20 cellular contexts compared by ENCODE assay signal in the genomic region with DNA sequence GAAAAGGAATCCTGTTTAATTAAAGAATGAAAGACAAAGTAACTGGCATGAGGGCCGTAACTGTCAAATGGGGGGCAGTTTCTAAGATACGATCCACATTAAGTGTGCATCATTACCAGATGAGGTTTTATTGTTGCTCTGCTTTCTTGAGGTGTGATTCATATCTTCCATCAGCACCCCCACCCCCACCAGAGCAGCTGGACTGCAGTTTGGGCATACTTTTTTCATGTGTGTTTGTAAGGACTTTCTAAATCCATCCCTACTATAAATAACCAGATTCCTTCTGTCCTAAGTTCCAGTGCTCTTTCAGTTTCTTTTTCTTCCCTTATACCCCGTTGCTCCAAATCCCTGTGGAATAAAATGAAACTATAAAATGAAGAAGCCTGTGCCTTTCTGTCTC.
A peak's percentile ranks its signal among the peaks of the same experiment; 100 is the strongest.
DNase-seq lines count a peak whose midpoint lies in the region; ATAC-seq and TF ChIP-seq lines count a peak whose summit lies in the region.
"Had no signal": no experiment of that assay in that cellular context is flagged by ENCODE, and none has a peak within 500 bp of the region (broad histone marks: within the 10 kb centered on the region; RNA-seq: fewer than 3 reads in every experiment).

No MANE protein-coding gene starts in this region.

- H3K4me3 ChIP-seq in ACC112 (ENCODE audit: low read depth, low read length) (peak overlapping the region; percentile 44), kidney epithelial cell (ENCODE audit: low read depth, low read length) (no peak overlapping the region)
- H3K4me3 ChIP-seq: A549, hepatocyte, ovary, thyroid gland had no signal

- no peaks in the 10 kb centered on the region for H3K4me1 ChIP-seq in ACC112 (ENCODE audit: control insufficient read depth, insufficient read depth, low read length, unreplicated experiment)
- H3K4me1 ChIP-seq: A549, sigmoid colon, thyroid gland had no signal

- peak; percentile 18 for DNase-seq in H4 (ENCODE audit: low spot score)
- peak; percentile 36 for DNase-seq in astrocyte of the hippocampus (ENCODE audit: low read depth, low spot score)
- peak; percentile 10 for DNase-seq in kidney epithelial cell (ENCODE audit: low read depth)
- no peak for DNase-seq in C1 segment of cervical spinal cord (lab: John Stamatoyannopoulos, UW)
- DNase-seq in globus pallidus (ENCODE audit: low spot score), result no peak
- DNase-seq: activated CD4-positive, alpha-beta memory T cell treated with anti-CD3 and anti-CD28 coated beads for 36 hours; activated T-cell treated with anti-CD3 and anti-CD28 coated beads, Interleukin-2, amount 50 U/mL, for 72 hours; GF-D8; NCI-H1694 treated with DMSO at 0.1 percent for 48 hours; NCI-H446 treated with DMSO at 0.1 percent for 48 hours; ovary; sigmoid colon; SK-N-SH; stimulated activated CD4-positive, alpha-beta T cell treated with anti-CD3 and anti-CD28 coated beads, Interleukin-4, amount 100 ng/mL, for 24 hours; thyroid gland had no signal

- H3K36me3 ChIP-seq in ACC112 (ENCODE audit: insufficient read depth, low read length) (no peaks in the 10 kb centered on the region), kidney epithelial cell (ENCODE audit: control insufficient read depth, insufficient read depth, low read length) (no peaks in the 10 kb centered on the region)
- H3K36me3 ChIP-seq: ovary, sigmoid colon, thyroid gland had no signal

- H2AFZ ChIP-seq in ACC112 (ENCODE audit: low read length, unreplicated experiment), result no peak overlapping the region
- H2AFZ ChIP-seq: hepatocyte had no signal

- ATAC-seq in GM21423 (IDR thresholded peaks at IDR 0.05; ENCODE audit: unreplicated experiment), result no peak
- ATAC-seq in GM18498 (IDR thresholded peaks at IDR 0.05; ENCODE audit: unreplicated experiment), result no peak
- ATAC-seq: A549; activated T-cell treated with anti-CD3 and anti-CD28 coated beads, Interleukin-2, amount 50 U/mL, for 72 hours had no signal

- H3K79me2 ChIP-seq in ACC112 (ENCODE audit: control insufficient read depth, insufficient read depth, low read length, unreplicated experiment), result no peaks in the 10 kb centered on the region
- H3K79me2 ChIP-seq: hepatocyte had no signal

- H3K27ac ChIP-seq in ACC112 (ENCODE audit: low read depth, low read length), result no peak overlapping the region
- H3K27ac ChIP-seq: A549, hepatocyte, ovary, sigmoid colon, thyroid gland had no signal

- TF ChIP-seq CTCF in kidney epithelial cell (IDR thresholded peaks at IDR 0.05; ENCODE audit: insufficient read depth, low read length, poor library complexity, severe bottlenecking), result no peak

- H3K27me3 ChIP-seq in ACC112 (ENCODE audit: insufficient read depth, low read length) (peaks cover 18% of the 10 kb centered on the region), kidney epithelial cell (ENCODE audit: control insufficient read depth, insufficient read depth, low read length) (no peaks in the 10 kb centered on the region)
- H3K27me3 ChIP-seq: hepatocyte, ovary, sigmoid colon, thyroid gland had no signal

Comparison
In these comparisons a context has a peak if more than half of its experiments do, and no peak if none do; other contexts are left out.
1. DNase-seq: peak in H4 (single experiment), astrocyte of the hippocampus (single experiment) and kidney epithelial cell (single experiment); none in C1 segment of cervical spinal cord (0 of 14) and globus pallidus (single experiment).